1 cellular context compared by ENCODE assay signal in the genomic region with DNA sequence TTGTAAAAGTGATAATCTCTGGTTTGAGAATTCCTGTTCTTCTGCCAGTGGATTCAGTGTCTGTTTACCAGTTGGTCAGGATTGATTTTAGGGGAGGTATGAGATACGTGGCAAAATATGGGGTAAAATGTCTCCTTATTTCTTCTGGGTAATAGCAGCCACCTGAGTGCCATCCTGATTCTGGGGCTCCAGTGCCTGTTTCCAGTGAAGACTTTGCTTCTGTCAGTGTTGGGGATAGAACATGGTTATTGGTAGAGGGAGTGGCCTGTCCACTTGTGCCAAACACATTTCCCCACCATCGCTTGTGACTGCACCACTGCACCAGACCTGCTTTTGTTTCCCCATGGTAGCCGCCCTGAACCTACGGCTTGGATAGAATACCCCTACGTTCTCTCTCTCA.
TF ChIP-seq lines count a peak whose summit lies in the region.

No MANE protein-coding gene starts in this region.

TF ChIP-seq in WTC11, 78 proteins besides CTCF, POLR2A, EP300 and RAD21 (continued from another document):
- TF ChIP-seq, protein P1, sequence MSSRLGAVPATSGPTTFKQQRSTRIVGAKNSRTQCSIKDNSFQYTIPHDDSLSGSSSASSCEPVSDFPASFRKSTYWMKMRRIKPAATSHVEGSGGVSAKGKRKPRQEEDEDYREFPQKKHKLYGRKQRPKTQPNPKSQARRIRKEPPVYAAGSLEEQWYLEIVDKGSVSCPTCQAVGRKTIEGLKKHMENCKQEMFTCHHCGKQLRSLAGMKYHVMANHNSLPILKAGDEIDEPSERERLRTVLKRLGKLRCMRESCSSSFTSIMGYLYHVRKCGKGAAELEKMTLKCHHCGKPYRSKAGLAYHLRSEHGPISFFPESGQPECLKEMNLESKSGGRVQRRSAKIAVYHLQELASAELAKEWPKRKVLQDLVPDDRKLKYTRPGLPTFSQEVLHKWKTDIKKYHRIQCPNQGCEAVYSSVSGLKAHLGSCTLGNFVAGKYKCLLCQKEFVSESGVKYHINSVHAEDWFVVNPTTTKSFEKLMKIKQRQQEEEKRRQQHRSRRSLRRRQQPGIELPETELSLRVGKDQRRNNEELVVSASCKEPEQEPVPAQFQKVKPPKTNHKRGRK (CRISPR knock-in tag; IDR thresholded peaks at IDR 0.05; ENCODE audit: borderline replicate concordance): no peak
